In the genomic region with DNA sequence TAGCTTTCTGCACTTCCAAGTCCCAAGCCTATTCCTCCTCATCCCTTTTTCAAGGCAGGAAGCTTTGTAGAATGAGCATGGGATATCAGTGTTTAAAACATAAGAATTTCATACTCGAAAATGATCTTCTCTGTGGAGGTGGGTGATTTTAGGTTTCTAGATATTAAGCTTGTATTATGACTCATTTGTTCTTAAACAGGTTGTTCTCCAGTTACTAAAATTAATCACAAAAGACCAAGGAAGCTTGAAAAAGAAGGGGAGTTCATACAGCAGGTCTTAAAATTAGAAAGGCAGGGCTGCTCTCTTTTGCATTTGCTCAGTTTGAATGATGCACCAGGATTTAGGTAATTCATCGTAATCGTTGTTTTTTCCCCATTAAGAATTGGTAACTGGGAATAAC, we compare ENCODE assay signal across 2 cellular contexts.
A peak's percentile ranks its signal among the peaks of the same experiment; 100 is the strongest.
TF ChIP-seq lines count a peak whose summit lies in the region.

No MANE protein-coding gene starts in this region.

TF ChIP-seq in A549, 52 proteins besides CTCF, POLR2A, EP300 and RAD21:
- TF ChIP-seq POLR2AphosphoS2 (conservative IDR thresholded peaks at IDR 0.05; ENCODE audit: low read length) (no peak), FOSL2 (IDR thresholded peaks at IDR 0.05) (no peak), FOSL2 (CRISPR knock-in tag; IDR thresholded peaks at IDR 0.05) (peak; percentile 62)

TF ChIP-seq in endothelial cell of umbilical vein, 7 proteins besides CTCF, POLR2A, EP300 and RAD21:
- peak; percentile 30 for TF ChIP-seq FOS (IDR thresholded peaks at IDR 0.05; ENCODE audit: borderline replicate concordance, insufficient read depth, low read length)
- TF ChIP-seq POLR2AphosphoS5 (IDR thresholded peaks at IDR 0.05; ENCODE audit: insufficient read depth, low read depth, low read length), result no peak
- no peak for TF ChIP-seq EZH2 (IDR thresholded peaks at IDR 0.05; ENCODE audit: borderline replicate concordance, low read depth, low read length, severe bottlenecking)
- TF ChIP-seq JUN (IDR thresholded peaks at IDR 0.05; ENCODE audit: borderline replicate concordance, insufficient read depth, insufficient read length, low read depth), result no peak
